In genomic region chr2:166900700-166901099, GRCh38 we compare ENCODE assay signal across 14 cellular contexts. TPM values are rescaled to one million over a fixed set of nuclear protein-coding genes. Genes with fewer than 3 reads are reported as not detected.
A peak's percentile ranks its signal among the peaks of the same experiment; 100 is the strongest.
DNase-seq lines count a peak whose midpoint lies in the region; ATAC-seq, FAIRE-seq and TF ChIP-seq lines count a peak whose summit lies in the region.
"Had no signal": no experiment of that assay in that cellular context is flagged by ENCODE, and none has a peak within 500 bp of the region (broad histone marks: within the 10 kb centered on the region; RNA-seq: fewer than 3 reads in every experiment).

No MANE protein-coding gene starts in this region.

- no peaks in the 10 kb centered on the region for H3K27me3 ChIP-seq in bronchial epithelial cell (ENCODE audit: control insufficient read depth, insufficient read depth, low read length)
- H3K27me3 ChIP-seq: colonic mucosa had no signal

- TF ChIP-seq CTCF in bronchial epithelial cell (IDR thresholded peaks at IDR 0.05; ENCODE audit: insufficient read depth, low read length, severe bottlenecking) (peak; percentile 38), nephron progenitor cell (IDR thresholded peaks at IDR 0.05) (peak; percentile 36)

- peaks cover 9% of the 10 kb centered on the region for H3K27me3 Mint-ChIP-seq in nephron progenitor cell (ENCODE audit: low read depth, poor library complexity)
- H3K27me3 Mint-ChIP-seq: activated T-cell treated with anti-CD3 and anti-CD28 coated beads, Interleukin-2, amount 50 U/mL, for 24 hours had no signal

- H3K4me3 ChIP-seq in bronchial epithelial cell (ENCODE audit: low read depth, low read length), result no peak overlapping the region
- H3K4me3 ChIP-seq: colonic mucosa had no signal

- no peak for FAIRE-seq in bronchial epithelial cell (lab: Jason Lieb, UNC)
- FAIRE-seq: GM12891 had no signal

- H3K36me3 ChIP-seq in bronchial epithelial cell (ENCODE audit: control insufficient read depth, insufficient read depth, low read length), result no peaks in the 10 kb centered on the region
- H3K36me3 ChIP-seq: colonic mucosa had no signal

- H3K27ac Mint-ChIP-seq in nephron progenitor cell, result no peak overlapping the region
- H3K27ac Mint-ChIP-seq: activated T-cell treated with anti-CD3 and anti-CD28 coated beads, Interleukin-2, amount 50 U/mL, for 24 hours had no signal

- no peaks in the 10 kb centered on the region for H3K9me3 Mint-ChIP-seq in nephron progenitor cell
- H3K9me3 Mint-ChIP-seq: activated T-cell treated with anti-CD3 and anti-CD28 coated beads, Interleukin-2, amount 50 U/mL, for 24 hours had no signal

- H3K4me1 Mint-ChIP-seq in nephron progenitor cell, result no peaks in the 10 kb centered on the region

- DNase-seq in DMS53 (lab: John Stamatoyannopoulos, UW), result peak; percentile 46
- no peak for DNase-seq in DMS53 treated with DMSO at 0.1 percent for 48 hours (lab: John Stamatoyannopoulos, UW; ENCODE audit: unreplicated experiment)
- DNase-seq in NAMALWA (ENCODE audit: low spot score), result peak; percentile 17
- peak; percentile 19 for DNase-seq in bronchial epithelial cell (ENCODE audit: low read depth)
- peak; percentile 8 for DNase-seq in nephron progenitor cell
- DNase-seq in mucosa of gallbladder (ENCODE audit: low spot score), result no peak
- no peak for DNase-seq in cortex of kidney (lab: John Stamatoyannopoulos, UW)
- DNase-seq: 8988T; activated T-cell treated with anti-CD3 and anti-CD28 coated beads, Interleukin-2, amount 50 U/mL, for 24 hours; colonic mucosa; NCI-H1694 treated with DMSO at 0.1 percent for 48 hours had no signal

- no peaks in the 10 kb centered on the region for H3K36me3 Mint-ChIP-seq in nephron progenitor cell (ENCODE audit: low read depth)

- no peak overlapping the region for H3K4me3 Mint-ChIP-seq in nephron progenitor cell
- H3K4me3 Mint-ChIP-seq: activated T-cell treated with anti-CD3 and anti-CD28 coated beads, Interleukin-2, amount 50 U/mL, for 24 hours had no signal

- ATAC-seq in HG03280 (IDR thresholded peaks at IDR 0.05; ENCODE audit: unreplicated experiment), result no peak

RNA-seq across cellular contexts. Expression of gene XIRP2, which starts 12.4 kb away (rescaled TPM):
- total RNA-seq in bronchial epithelial cell, result not detected in 2 replicates
- 0.06 TPM for total RNA-seq in mucosa of gallbladder
- total RNA-seq: T-helper 1 cell treated with Interleukin-12 subunit alpha and Interleukin-12 subunit beta and Interleukin-4 antibody, amounts not matched to agents 30 ng/mL and 1 ng/mL, for 36 hours had no signal

Comparison
In these comparisons a context has a peak if more than half of its experiments do, and no peak if none do; other contexts are left out.
1. DNase-seq: peak in DMS53 (single experiment), NAMALWA (single experiment), bronchial epithelial cell (single experiment) and nephron progenitor cell (single experiment); none in DMS53 treated with DMSO at 0.1 percent for 48 hours (single experiment), mucosa of gallbladder (single experiment) and cortex of kidney (single experiment).